1 cellular context compared by ENCODE assay signal in the genomic region with DNA sequence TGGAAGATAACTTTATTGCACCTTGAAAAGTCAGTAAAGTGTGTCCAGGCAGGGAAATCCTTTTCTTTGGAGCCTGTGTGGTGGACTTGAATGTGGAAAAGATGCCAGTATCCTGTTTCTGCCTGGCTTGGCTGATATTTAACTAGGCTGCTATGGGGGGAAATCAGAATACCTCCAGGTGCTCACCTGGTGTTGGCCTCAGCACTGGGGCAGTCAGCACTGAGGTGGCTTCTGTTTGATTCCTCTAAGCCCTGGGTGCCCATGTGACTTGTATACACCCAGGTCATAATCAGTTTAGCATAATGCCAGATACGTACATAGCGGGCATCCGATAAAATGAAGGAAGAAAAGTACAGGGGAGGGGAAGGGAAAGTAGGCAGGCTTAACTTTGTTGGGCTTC.
TF ChIP-seq lines count a peak whose summit lies in the region.

No MANE protein-coding gene starts in this region.

TF ChIP-seq in GM23338, 12 proteins besides CTCF, POLR2A, EP300 and RAD21 (continued from another document):
- TF ChIP-seq, protein P1, sequence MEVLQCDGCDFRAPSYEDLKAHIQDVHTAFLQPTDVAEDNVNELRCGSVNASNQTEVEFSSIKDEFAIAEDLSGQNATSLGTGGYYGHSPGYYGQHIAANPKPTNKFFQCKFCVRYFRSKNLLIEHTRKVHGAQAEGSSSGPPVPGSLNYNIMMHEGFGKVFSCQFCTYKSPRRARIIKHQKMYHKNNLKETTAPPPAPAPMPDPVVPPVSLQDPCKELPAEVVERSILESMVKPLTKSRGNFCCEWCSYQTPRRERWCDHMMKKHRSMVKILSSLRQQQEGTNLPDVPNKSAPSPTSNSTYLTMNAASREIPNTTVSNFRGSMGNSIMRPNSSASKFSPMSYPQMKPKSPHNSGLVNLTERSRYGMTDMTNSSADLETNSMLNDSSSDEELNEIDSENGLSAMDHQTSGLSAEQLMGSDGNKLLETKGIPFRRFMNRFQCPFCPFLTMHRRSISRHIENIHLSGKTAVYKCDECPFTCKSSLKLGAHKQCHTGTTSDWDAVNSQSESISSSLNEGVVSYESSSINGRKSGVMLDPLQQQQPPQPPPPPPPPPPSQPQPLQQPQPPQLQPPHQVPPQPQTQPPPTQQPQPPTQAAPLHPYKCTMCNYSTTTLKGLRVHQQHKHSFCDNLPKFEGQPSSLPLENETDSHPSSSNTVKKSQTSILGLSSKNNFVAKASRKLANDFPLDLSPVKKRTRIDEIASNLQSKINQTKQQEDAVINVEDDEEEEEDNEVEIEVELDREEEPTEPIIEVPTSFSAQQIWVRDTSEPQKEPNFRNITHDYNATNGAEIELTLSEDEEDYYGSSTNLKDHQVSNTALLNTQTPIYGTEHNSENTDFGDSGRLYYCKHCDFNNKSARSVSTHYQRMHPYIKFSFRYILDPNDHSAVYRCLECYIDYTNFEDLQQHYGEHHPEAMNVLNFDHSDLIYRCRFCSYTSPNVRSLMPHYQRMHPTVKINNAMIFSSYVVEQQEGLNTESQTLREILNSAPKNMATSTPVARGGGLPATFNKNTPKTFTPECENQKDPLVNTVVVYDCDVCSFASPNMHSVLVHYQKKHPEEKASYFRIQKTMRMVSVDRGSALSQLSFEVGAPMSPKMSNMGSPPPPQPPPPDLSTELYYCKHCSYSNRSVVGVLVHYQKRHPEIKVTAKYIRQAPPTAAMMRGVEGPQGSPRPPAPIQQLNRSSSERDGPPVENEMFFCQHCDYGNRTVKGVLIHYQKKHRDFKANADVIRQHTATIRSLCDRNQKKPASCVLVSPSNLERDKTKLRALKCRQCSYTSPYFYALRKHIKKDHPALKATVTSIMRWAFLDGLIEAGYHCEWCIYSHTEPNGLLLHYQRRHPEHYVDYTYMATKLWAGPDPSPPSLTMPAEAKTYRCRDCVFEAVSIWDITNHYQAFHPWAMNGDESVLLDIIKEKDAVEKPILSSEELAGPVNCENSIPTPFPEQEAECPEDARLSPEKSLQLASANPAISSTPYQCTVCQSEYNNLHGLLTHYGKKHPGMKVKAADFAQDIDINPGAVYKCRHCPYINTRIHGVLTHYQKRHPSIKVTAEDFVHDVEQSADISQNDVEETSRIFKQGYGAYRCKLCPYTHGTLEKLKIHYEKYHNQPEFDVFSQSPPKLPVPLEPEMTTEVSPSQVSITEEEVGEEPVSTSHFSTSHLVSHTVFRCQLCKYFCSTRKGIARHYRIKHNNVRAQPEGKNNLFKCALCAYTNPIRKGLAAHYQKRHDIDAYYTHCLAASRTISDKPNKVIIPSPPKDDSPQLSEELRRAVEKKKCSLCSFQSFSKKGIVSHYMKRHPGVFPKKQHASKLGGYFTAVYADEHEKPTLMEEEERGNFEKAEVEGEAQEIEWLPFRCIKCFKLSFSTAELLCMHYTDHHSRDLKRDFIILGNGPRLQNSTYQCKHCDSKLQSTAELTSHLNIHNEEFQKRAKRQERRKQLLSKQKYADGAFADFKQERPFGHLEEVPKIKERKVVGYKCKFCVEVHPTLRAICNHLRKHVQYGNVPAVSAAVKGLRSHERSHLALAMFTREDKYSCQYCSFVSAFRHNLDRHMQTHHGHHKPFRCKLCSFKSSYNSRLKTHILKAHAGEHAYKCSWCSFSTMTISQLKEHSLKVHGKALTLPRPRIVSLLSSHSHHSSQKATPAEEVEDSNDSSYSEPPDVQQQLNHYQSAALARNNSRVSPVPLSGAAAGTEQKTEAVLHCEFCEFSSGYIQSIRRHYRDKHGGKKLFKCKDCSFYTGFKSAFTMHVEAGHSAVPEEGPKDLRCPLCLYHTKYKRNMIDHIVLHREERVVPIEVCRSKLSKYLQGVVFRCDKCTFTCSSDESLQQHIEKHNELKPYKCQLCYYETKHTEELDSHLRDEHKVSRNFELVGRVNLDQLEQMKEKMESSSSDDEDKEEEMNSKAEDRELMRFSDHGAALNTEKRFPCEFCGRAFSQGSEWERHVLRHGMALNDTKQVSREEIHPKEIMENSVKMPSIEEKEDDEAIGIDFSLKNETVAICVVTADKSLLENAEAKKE (CRISPR knock-in tag; IDR thresholded peaks at IDR 0.05), result no peak
- no peak for TF ChIP-seq ZNF114 (CRISPR knock-in tag; IDR thresholded peaks at IDR 0.05)
- no peak for TF ChIP-seq STAT1 (IDR thresholded peaks at IDR 0.05; ENCODE audit: unreplicated experiment)
TF ChIP-seq in GM23338: peak in this region for 0.
